Comparison of ENCODE assay signal across 1 cellular context in the genomic region with DNA sequence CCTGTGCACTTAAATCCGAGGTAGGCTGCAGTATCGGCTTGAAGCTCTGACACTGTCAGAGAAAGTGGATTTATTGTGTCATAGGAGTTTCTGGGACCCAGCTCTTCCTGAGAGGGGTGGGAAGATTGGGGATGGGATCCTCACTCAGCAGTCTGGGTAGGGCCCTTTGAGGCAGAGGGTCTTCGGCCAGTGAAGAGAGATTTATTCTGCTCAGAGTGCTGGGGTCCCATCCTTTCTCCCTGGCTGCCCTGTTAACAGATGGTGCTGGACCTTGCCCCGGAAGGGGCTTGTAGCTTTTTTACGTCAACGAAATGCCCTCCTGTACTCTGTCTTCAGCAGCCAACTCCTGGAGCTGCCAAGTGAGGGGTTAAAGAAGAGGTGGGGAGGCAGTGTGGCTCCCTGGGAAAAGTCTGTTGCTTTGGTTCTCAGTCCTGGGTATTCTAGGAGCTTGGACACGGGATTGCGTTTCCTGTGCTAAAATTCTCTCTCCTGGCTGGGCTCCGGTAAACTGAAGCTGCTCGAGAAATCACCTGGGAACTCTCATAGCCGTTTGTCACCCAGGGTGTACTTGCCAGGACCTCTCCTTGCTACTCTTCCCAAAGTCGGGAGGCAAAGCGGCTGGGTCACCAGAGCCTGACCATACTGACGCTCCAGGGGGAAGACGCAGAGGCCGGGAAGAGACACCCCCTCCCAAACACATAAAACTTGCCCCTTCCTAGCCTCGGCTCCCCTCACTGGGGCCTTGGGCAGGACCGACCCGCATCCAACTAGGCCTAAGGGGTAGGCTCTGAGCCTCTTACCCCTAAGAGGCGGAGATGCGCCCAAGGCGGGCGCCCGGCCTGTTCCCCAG.
TF ChIP-seq lines count a peak whose summit lies in the region.

No MANE protein-coding gene starts in this region.

TF ChIP-seq in IMR-90, 13 proteins besides CTCF, POLR2A, EP300 and RAD21:
- TF ChIP-seq CEBPB (IDR thresholded peaks at IDR 0.05; ENCODE audit: low read depth, low read length) (no peak), SMC3 (IDR thresholded peaks at IDR 0.05; ENCODE audit: low read depth, low read length) (no peak), CHD1 (IDR thresholded peaks at IDR 0.05; ENCODE audit: low read depth, low read length) (no peak), MAFK (IDR thresholded peaks at IDR 0.05; ENCODE audit: low read depth, low read length) (no peak)
